In the genomic region with DNA sequence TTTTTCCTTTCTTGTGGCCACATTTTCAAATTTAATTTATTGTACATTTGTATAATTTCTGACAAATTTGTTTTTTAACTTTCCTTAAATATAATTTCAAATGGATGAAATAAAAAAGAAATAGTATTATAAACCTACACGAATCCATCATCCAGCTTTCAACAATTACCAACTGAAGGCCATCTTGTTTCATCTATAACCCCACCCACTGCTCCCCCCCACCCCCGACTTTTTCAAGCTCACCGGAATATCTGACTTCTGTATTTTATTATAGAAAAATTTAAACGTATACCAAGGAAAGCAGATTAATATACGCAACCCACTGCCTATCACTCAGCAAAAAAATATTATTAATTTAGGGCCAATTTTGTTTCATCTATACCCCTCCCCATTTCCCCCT, we compare ENCODE assay signal across 9 cellular contexts. TPM values are rescaled to one million over a fixed set of nuclear protein-coding genes. Genes with fewer than 3 reads are reported as not detected.
DNase-seq lines count a peak whose midpoint lies in the region; ATAC-seq and TF ChIP-seq lines count a peak whose summit lies in the region.
"Had no signal": no experiment of that assay in that cellular context is flagged by ENCODE, and none has a peak within 500 bp of the region (broad histone marks: within the 10 kb centered on the region; RNA-seq: fewer than 3 reads in every experiment).

No MANE protein-coding gene starts in this region.

- H3K4me3 ChIP-seq in AG10803 (ENCODE audit: low read length) (peak overlapping the region; percentile 82), HFF-Myc (replicated peaks; ENCODE audit: low read depth, low read length) (peak overlapping the region; percentile 48)

- in situ Hi-C loops in GM13977 (cut with MboI; ENCODE audit: low pct_unique_long_range_greater_than_20kb, low sequenced_read_pairs, unreplicated experiment) = no loop called here

- intact Hi-C loops in posterior vena cava (cut with DNase I) = loop anchor here in 1 of 2 donors (5.0 kb wide), 1 partner anchor 148 kb away; no protein-coding TSS in a partner anchor

- H3K36me3 Mint-ChIP-seq in activated naive CD8-positive, alpha-beta T cell treated with anti-CD3 and anti-CD28 coated beads, Interleukin-2, amount 50 U/mL, for 24 hours (ENCODE audit: low read depth) = peaks cover 22% of the 10 kb centered on the region

- H3K4me3 Mint-ChIP-seq in activated naive CD8-positive, alpha-beta T cell treated with anti-CD3 and anti-CD28 coated beads, Interleukin-2, amount 50 U/mL, for 24 hours = no peak overlapping the region

- TF ChIP-seq CTCF in AG10803 (conservative IDR thresholded peaks at IDR 0.05; ENCODE audit: low read length) (no peak), HFF-Myc (IDR thresholded peaks at IDR 0.05; ENCODE audit: low read depth, low read length, missing control alignments) (no peak), GM13977 (IDR thresholded peaks at IDR 0.05; ENCODE audit: extremely low read depth, insufficient read depth, missing control alignments) (no peak)

- DNase-seq in AG10803 (ENCODE audit: low read depth) (no peak), HFF-Myc (ENCODE audit: extremely low read depth, low read depth) (no peak), lung microvascular endothelial cell (ENCODE audit: low read depth in 2 of 2) (peak; percentile 19 to 39), mesenteric fat pad (ENCODE audit: low spot score) (no peak), GM13977 (ENCODE audit: low spot score) (no peak), posterior vena cava (ENCODE audit: low spot score) (no peak), activated gamma-delta T cell (lab: John Stamatoyannopoulos, UW) (no peak)
- DNase-seq in activated naive CD8-positive, alpha-beta T cell treated with anti-CD3 and anti-CD28 coated beads, Interleukin-2, amount 50 U/mL, for 24 hours = no peak

- no peaks in the 10 kb centered on the region for H3K9me3 Mint-ChIP-seq in activated naive CD8-positive, alpha-beta T cell treated with anti-CD3 and anti-CD28 coated beads, Interleukin-2, amount 50 U/mL, for 24 hours

- no peak for ATAC-seq in activated naive CD8-positive, alpha-beta T cell treated with anti-CD3 and anti-CD28 coated beads, Interleukin-2, amount 50 U/mL, for 24 hours

- H3K27me3 Mint-ChIP-seq in activated naive CD8-positive, alpha-beta T cell treated with anti-CD3 and anti-CD28 coated beads, Interleukin-2, amount 50 U/mL, for 24 hours = no peaks in the 10 kb centered on the region

- H3K27ac Mint-ChIP-seq in activated naive CD8-positive, alpha-beta T cell treated with anti-CD3 and anti-CD28 coated beads, Interleukin-2, amount 50 U/mL, for 24 hours = peak overlapping the region; percentile 83

- peaks cover 11% of the 10 kb centered on the region for H3K4me1 Mint-ChIP-seq in activated naive CD8-positive, alpha-beta T cell treated with anti-CD3 and anti-CD28 coated beads, Interleukin-2, amount 50 U/mL, for 24 hours

RNA-seq across cellular contexts. Expression of a gene that starts 1.1 kb away (rescaled TPM):
- total RNA-seq in lung microvascular endothelial cell (351 and 368 TPM in 2 replicates), mesenteric fat pad (268 TPM), posterior vena cava (100 to 1,000 TPM; 404 to 531 TPM)

RNA-seq across cellular contexts. Expression of a gene that starts 25.3 kb away (rescaled TPM):
- 0.22 TPM in 1 of 2 replicates, not detected in the other for total RNA-seq in lung microvascular endothelial cell
- total RNA-seq in mesenteric fat pad = not detected
- total RNA-seq in posterior vena cava = not detected
- total RNA-seq: temporal lobe had no signal

RNA-seq across cellular contexts. Expression of a gene that starts 56.6 kb away (rescaled TPM):
- total RNA-seq in lung microvascular endothelial cell = 18.5 and 21.8 TPM in 2 replicates
- total RNA-seq in mesenteric fat pad = 22.3 TPM
- 100 to 1,000 TPM in 1 of 2 donors, 10 to 100 TPM in 1; 90.0 to 120 TPM for total RNA-seq in posterior vena cava

Comparison
In these comparisons a context has a peak if more than half of its experiments do, and no peak if none do; other contexts are left out.
1. DNase-seq: peak in lung microvascular endothelial cell (2 of 2); none in AG10803 (single experiment), HFF-Myc (single experiment), activated naive CD8-positive, alpha-beta T cell treated with anti-CD3 and anti-CD28 coated beads, Interleukin-2, amount 50 U/mL, for 24 hours (single experiment), mesenteric fat pad (single experiment), GM13977 (single experiment), posterior vena cava (single experiment) and activated gamma-delta T cell (single experiment).